Comparison of ENCODE assay signal across 1 cellular context in the genomic region with DNA sequence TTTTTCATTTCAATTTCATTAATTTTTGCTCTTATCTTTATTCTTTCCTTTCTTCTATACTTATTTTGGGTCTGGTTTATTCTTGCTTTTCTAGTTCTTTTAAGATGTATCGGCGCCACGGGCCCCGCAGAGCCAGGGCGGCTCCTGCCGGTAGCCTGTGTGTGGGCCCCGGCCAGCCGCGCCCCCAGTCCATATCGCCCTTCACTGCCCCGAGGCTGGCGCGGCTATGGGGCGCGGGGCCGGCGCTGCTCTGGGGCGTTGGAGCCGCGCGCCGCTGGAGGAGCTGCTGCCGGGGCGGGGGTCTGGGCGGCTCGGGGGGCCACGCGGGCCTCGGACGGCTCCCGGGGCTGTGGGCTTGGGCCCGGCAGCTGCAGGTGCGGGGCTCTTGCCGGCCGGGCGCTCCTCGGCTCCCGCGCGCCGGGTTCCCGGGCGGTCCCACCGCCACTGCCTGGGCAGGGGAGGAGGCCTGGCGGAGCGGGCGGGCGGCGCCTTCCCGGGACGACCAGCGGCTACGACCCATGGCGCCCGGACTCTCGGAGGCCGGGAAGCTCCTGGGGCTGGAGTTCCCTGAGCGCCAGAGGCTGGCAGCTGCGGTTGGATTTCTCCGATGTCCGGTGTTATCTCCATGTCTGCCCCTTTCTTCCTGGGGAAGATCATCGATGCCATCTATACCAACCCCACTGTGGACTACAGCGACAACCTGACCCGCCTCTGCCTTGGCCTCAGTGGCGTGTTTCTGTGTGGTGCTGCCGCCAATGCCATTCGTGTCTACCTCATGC.
TF ChIP-seq lines count a peak whose summit lies in the region.

No MANE protein-coding gene starts in this region.

TF ChIP-seq in H1, 55 proteins besides CTCF, POLR2A, EP300 and RAD21:
- 0 out of 2 replicates have a peak, but pooled peaks have one; percentile 46 for TF ChIP-seq GABPA (IDR thresholded peaks at IDR 0.05; ENCODE audit: borderline replicate concordance, insufficient read depth, low read length)
TF ChIP-seq in H1: peak in this region for 1; not testable (repeated sequence) for 54.
